8 cellular contexts compared by ENCODE assay signal in genomic region chr11:61827573-61828378, GRCh38. TPM values are rescaled to one million over a fixed set of nuclear protein-coding genes. Genes with fewer than 3 reads are reported as not detected.
DNase-seq lines count a peak whose midpoint lies in the region; ATAC-seq and TF ChIP-seq lines count a peak whose summit lies in the region.

Gene FADS2, plus strand, starts transcription at chr11:61828300. Its CDS starts 91 bp downstream, at chr11:61828391.

- peaks cover 0 to 29% of the 10 kb centered on the region in 2 donors for H3K27me3 ChIP-seq in left lung

- POLR2A ChIA-PET in AG04449 (lab: Yijun Ruan, JAX), result interaction anchor here (0.6 to 2.1 kb wide), 8 partner anchors 9 to 712 kb away, joined by 3 to 14 read pairs (median 3); partner anchors contain the start of gene BEST1

- TF ChIP-seq CTCF in AG04449 (IDR thresholded peaks at IDR 0.05; ENCODE audit: insufficient read depth, low read length, missing control alignments) (peak; percentile 23), left lung (IDR thresholded peaks at IDR 0.05) (no peak)

- H3K4me1 ChIP-seq in left lung, result peaks cover 20 to 56% of the 10 kb centered on the region in 2 donors

- ATAC-seq in GM18909 (IDR thresholded peaks at IDR 0.05; ENCODE audit: poor library complexity, unreplicated experiment) (peak; percentile 73), HG03139 (IDR thresholded peaks at IDR 0.05; ENCODE audit: unreplicated experiment) (peak; percentile 65), left lung (peak; percentile 89)

- no peaks in the 10 kb centered on the region for H3K9me3 Mint-ChIP-seq in activated CD4-positive, alpha-beta T cell treated with anti-CD3 and anti-CD28 coated beads, Interleukin-2, amount 10 ng/mL, durations not matched to agents 24 days and 14 days

- H3K36me3 ChIP-seq in left lung, result no peaks in the 10 kb centered on the region

- intact Hi-C loops in activated CD4-positive, alpha-beta T cell treated with anti-CD3 and anti-CD28 coated beads, Interleukin-2, amount 10 ng/mL, durations not matched to agents 24 days and 14 days (cut with micrococcal nuclease), result loop anchor here (1.0 to 10.0 kb wide), 5 partner anchors 8 to 727 kb away; partner anchors contain the start of genes FADS1, FEN1, SDHAF2 and TMEM258
- intact Hi-C loops in left lung (cut with DNase I), result no loop called here

- H3K9me3 ChIP-seq in left lung, result no peaks in the 10 kb centered on the region

- peak within 1 kb of the TSS; percentile 92 for H3K4me3 Mint-ChIP-seq in activated CD4-positive, alpha-beta T cell treated with anti-CD3 and anti-CD28 coated beads, Interleukin-2, amount 10 ng/mL, durations not matched to agents 24 days and 14 days

- peaks cover 44% of the 10 kb centered on the region for H3K4me1 Mint-ChIP-seq in activated CD4-positive, alpha-beta T cell treated with anti-CD3 and anti-CD28 coated beads, Interleukin-2, amount 10 ng/mL, durations not matched to agents 24 days and 14 days

- peak within 1 kb of the TSS; percentile 95 for H3K27ac Mint-ChIP-seq in activated CD4-positive, alpha-beta T cell treated with anti-CD3 and anti-CD28 coated beads, Interleukin-2, amount 10 ng/mL, durations not matched to agents 24 days and 14 days

- peak within 1 kb of the TSS; percentile 86 to 92 for H3K27ac ChIP-seq in left lung

- H3K27me3 Mint-ChIP-seq in activated CD4-positive, alpha-beta T cell treated with anti-CD3 and anti-CD28 coated beads, Interleukin-2, amount 10 ng/mL, durations not matched to agents 24 days and 14 days, result no peaks in the 10 kb centered on the region

- CTCF ChIA-PET in AG04449 (lab: Yijun Ruan, JAX), result interaction anchor here (0.7 to 6.0 kb wide), 9 partner anchors 10 to 280 kb away, joined by 3 to 58 read pairs (median 7); partner anchors contain the start of gene FADS1

- peak; percentile 62 for DNase-seq in AG04449 (ENCODE audit: low read depth, low spot score)
- DNase-seq in NCI-H446 (lab: John Stamatoyannopoulos, UW), result peak; percentile 85 to 92
- DNase-seq in activated CD4-positive, alpha-beta T cell treated with anti-CD3 and anti-CD28 coated beads, Interleukin-2, amount 10 ng/mL, durations not matched to agents 24 days and 14 days, result peak; percentile 98
- peak; percentile 59 to 94 for DNase-seq in dermis microvascular lymphatic vessel endothelial cell (ENCODE audit: low read depth in 2 of 2)
- peak; percentile 93 to 97 for DNase-seq in left lung
- peak; percentile 48 to 80 for DNase-seq in stimulated activated CD4-positive, alpha-beta T cell treated with anti-CD3 and anti-CD28 coated beads, Interleukin-2, amount 100 ng/mL, for 24 hours

- H3K36me3 Mint-ChIP-seq in activated CD4-positive, alpha-beta T cell treated with anti-CD3 and anti-CD28 coated beads, Interleukin-2, amount 10 ng/mL, durations not matched to agents 24 days and 14 days (ENCODE audit: low read depth), result peaks cover 23% of the 10 kb centered on the region

- H3K4me3 ChIP-seq in AG04449 (ENCODE audit: low read depth, low read length) (peak within 1 kb of the TSS; percentile 84), left lung (peak within 1 kb of the TSS; percentile 45 to 76)

RNA-seq across cellular contexts. Expression of gene FADS2, which starts in this region (rescaled TPM):
- total RNA-seq in activated CD4-positive, alpha-beta T cell treated with anti-CD3 and anti-CD28 coated beads, Interleukin-2, amount 10 ng/mL, durations not matched to agents 24 days and 14 days, result 278 and 283 TPM in 2 replicates
- total RNA-seq in dermis microvascular lymphatic vessel endothelial cell (57.7 and 114 TPM in 2 replicates), left lung (100 to 1,000 TPM; 153 to 295 TPM)

Comparison
In these comparisons a context has a peak if more than half of its experiments do, and no peak if none do; other contexts are left out.
1. Peak in every context shown above with its lines: DNase-seq, ATAC-seq, H3K4me3 ChIP-seq and H3K27ac ChIP-seq.